10 cellular contexts compared by ENCODE assay signal in genomic region chr7:151808296-151809155, GRCh38.
DNase-seq lines count a peak whose midpoint lies in the region; TF ChIP-seq lines count a peak whose summit lies in the region.
"Had no signal": no experiment of that assay in that cellular context is flagged by ENCODE, and none has a peak within 500 bp of the region (broad histone marks: within the 10 kb centered on the region; RNA-seq: fewer than 3 reads in every experiment).

No MANE protein-coding gene starts in this region.

- peak; percentile 25 for DNase-seq in DMS53 treated with DMSO at 0.1 percent for 48 hours (lab: John Stamatoyannopoulos, UW; ENCODE audit: unreplicated experiment)
- peak; percentile 80 for DNase-seq in NCI-H1694 (lab: John Stamatoyannopoulos, UW)
- peak; percentile 81 for DNase-seq in cerebellum (ENCODE audit: low spot score)
- DNase-seq in prostate gland (ENCODE audit: low spot score), result no peak
- no peak for DNase-seq in CD4-positive, alpha-beta memory T cell
- DNase-seq in colonic mucosa, result no peak
- no peak for DNase-seq in thyroid gland

- CTCF ChIA-PET in CD4-positive, alpha-beta memory T cell (lab: Charles Lee; ENCODE audit: partially characterized antibody), result no interaction called here

- no peak overlapping the region for H3K4me3 Mint-ChIP-seq in nephron
- no peak overlapping the region for H3K4me3 Mint-ChIP-seq in CD4-positive, alpha-beta memory T cell

- H3K36me3 Mint-ChIP-seq in nephron (ENCODE audit: low read depth), result no peaks in the 10 kb centered on the region
- H3K36me3 Mint-ChIP-seq in CD4-positive, alpha-beta memory T cell, result peaks cover 3 to 8% of the 10 kb centered on the region in 2 donors

- no peaks in the 10 kb centered on the region for H3K4me1 ChIP-seq in prostate gland (replicated peaks)
- H3K4me1 ChIP-seq in CD4-positive, alpha-beta memory T cell (ENCODE audit: insufficient read depth, low read length), result no peaks in the 10 kb centered on the region
- no peaks in the 10 kb centered on the region for H3K4me1 ChIP-seq in colonic mucosa
- H3K4me1 ChIP-seq in thyroid gland, result no peaks in the 10 kb centered on the region
- H3K4me1 ChIP-seq: adrenal gland, tibial artery had no signal

- POLR2A ChIA-PET in CD4-positive, alpha-beta memory T cell (lab: Charles Lee; ENCODE audit: partially characterized antibody), result no interaction called here

- no peaks in the 10 kb centered on the region for H3K27me3 ChIP-seq in prostate gland (replicated peaks; ENCODE audit: insufficient read depth)
- no peaks in the 10 kb centered on the region for H3K27me3 ChIP-seq in CD4-positive, alpha-beta memory T cell (ENCODE audit: insufficient read depth, low read length)
- H3K27me3 ChIP-seq in colonic mucosa, result no peaks in the 10 kb centered on the region
- no peaks in the 10 kb centered on the region for H3K27me3 ChIP-seq in thyroid gland
- H3K27me3 ChIP-seq: adrenal gland, tibial artery had no signal

- H3K27me3 Mint-ChIP-seq in nephron (ENCODE audit: low read depth), result peaks cover 63% of the 10 kb centered on the region
- H3K27me3 Mint-ChIP-seq in CD4-positive, alpha-beta memory T cell, result no peaks in the 10 kb centered on the region

- TF ChIP-seq CTCF in nephron (IDR thresholded peaks at IDR 0.05; ENCODE audit: unreplicated experiment in 3 of 3), result no peak
- no peak for TF ChIP-seq CTCF in prostate gland (IDR thresholded peaks at IDR 0.05)
- TF ChIP-seq CTCF in colonic mucosa (IDR thresholded peaks at IDR 0.05), result no peak
- no peak for TF ChIP-seq CTCF in thyroid gland (IDR thresholded peaks at IDR 0.05)

- H3K9ac ChIP-seq in colonic mucosa (ENCODE audit: low read depth in 2 of 2, low read length in 2 of 2), result no peak overlapping the region

- H3K27ac ChIP-seq in prostate gland (no peak overlapping the region), colonic mucosa (no peak overlapping the region), thyroid gland (no peak overlapping the region)
- no peak overlapping the region for H3K27ac ChIP-seq in CD4-positive, alpha-beta memory T cell (ENCODE audit: low read depth, low read length)
- H3K27ac ChIP-seq: adrenal gland, tibial artery had no signal

- H3K9me3 ChIP-seq in prostate gland (no peaks in the 10 kb centered on the region), colonic mucosa (no peaks in the 10 kb centered on the region), thyroid gland (no peaks in the 10 kb centered on the region)
- H3K9me3 ChIP-seq in CD4-positive, alpha-beta memory T cell (ENCODE audit: control insufficient read depth in 1 of 2, low read length in 2 of 2), result no peaks in the 10 kb centered on the region
- H3K9me3 ChIP-seq: adrenal gland, tibial artery had no signal

- no peak for TF ChIP-seq POLR2A in prostate gland (IDR thresholded peaks at IDR 0.05)
- TF ChIP-seq POLR2A in thyroid gland (IDR thresholded peaks at IDR 0.05), result no peak

- no peaks in the 10 kb centered on the region for H3K9me3 Mint-ChIP-seq in nephron
- no peaks in the 10 kb centered on the region for H3K9me3 Mint-ChIP-seq in CD4-positive, alpha-beta memory T cell

- peak overlapping the region; percentile 88 to 95 (median 88) for H3K27ac Mint-ChIP-seq in nephron
- no peak overlapping the region for H3K27ac Mint-ChIP-seq in CD4-positive, alpha-beta memory T cell

- H3K36me3 ChIP-seq in prostate gland, result no peaks in the 10 kb centered on the region
- no peaks in the 10 kb centered on the region for H3K36me3 ChIP-seq in CD4-positive, alpha-beta memory T cell (ENCODE audit: insufficient read depth, low read length)
- H3K36me3 ChIP-seq in colonic mucosa, result no peaks in the 10 kb centered on the region
- H3K36me3 ChIP-seq in thyroid gland, result no peaks in the 10 kb centered on the region
- H3K36me3 ChIP-seq: adrenal gland had no signal

- no peak overlapping the region for H3K4me3 ChIP-seq in prostate gland
- no peak overlapping the region for H3K4me3 ChIP-seq in CD4-positive, alpha-beta memory T cell (ENCODE audit: low read length in 2 of 2)
- H3K4me3 ChIP-seq in colonic mucosa, result no peak overlapping the region
- no peak overlapping the region for H3K4me3 ChIP-seq in thyroid gland (replicated peaks in 1 of 3)
- H3K4me3 ChIP-seq: adrenal gland, tibial artery had no signal

- 90% methylated on average over 25 of the region's 25 CpGs for WGBS in prostate gland
- WGBS in thyroid gland, 2 donors, result 89 to 90% methylated on average over 25 of the region's 25 CpGs

- intact Hi-C loops in prostate gland (cut with DNase I), result no loop called here
- intact Hi-C loops in CD4-positive, alpha-beta memory T cell (cut with micrococcal nuclease), result no loop called here
- intact Hi-C loops in colonic mucosa (cut with DNase I), result no loop called here
- intact Hi-C loops in thyroid gland (cut with DNase I), result no loop called here

- H3K4me1 Mint-ChIP-seq in nephron, result peaks cover 39% of the 10 kb centered on the region
- H3K4me1 Mint-ChIP-seq in CD4-positive, alpha-beta memory T cell, result peaks cover under 1 to 17% (median 4%) of the 10 kb centered on the region in 4 donors

Comparison
In these comparisons a context has a peak if more than half of its experiments do, and no peak if none do; other contexts are left out.
1. DNase-seq: peak in DMS53 treated with DMSO at 0.1 percent for 48 hours (single experiment), NCI-H1694 (single experiment) and cerebellum (single experiment); none in prostate gland (single experiment), CD4-positive, alpha-beta memory T cell (0 of 5), colonic mucosa (single experiment) and thyroid gland (0 of 2).
2. H3K27ac Mint-ChIP-seq: peak in nephron (3 of 3); none in CD4-positive, alpha-beta memory T cell (0 of 7).